ENCODE assay signal across 2 cellular contexts in genomic region chr6:158840465-158840864, GRCh38.
TF ChIP-seq lines count a peak whose summit lies in the region.

No MANE protein-coding gene starts in this region.

TF ChIP-seq in GM23338, 12 proteins besides CTCF, POLR2A, EP300 and RAD21 (continued from another document):
- TF ChIP-seq EZH2 (IDR thresholded peaks at IDR 0.05; ENCODE audit: low read depth, unreplicated experiment) = no peak

TF ChIP-seq in H1, 55 proteins besides CTCF, POLR2A, EP300 and RAD21 (continued from another document):
- no peak for TF ChIP-seq SIX5 (IDR thresholded peaks at IDR 0.05; ENCODE audit: low read depth, low read length)
- TF ChIP-seq TBP (IDR thresholded peaks at IDR 0.05; ENCODE audit: low read depth, low read length) = no peak
- TF ChIP-seq POLR2AphosphoS5 (IDR thresholded peaks at IDR 0.05; ENCODE audit: low read depth, low read length) = no peak
- TF ChIP-seq CEBPB (IDR thresholded peaks at IDR 0.05; ENCODE audit: low read depth, low read length) = no peak
- no peak for TF ChIP-seq ATF3 (IDR thresholded peaks at IDR 0.05; ENCODE audit: insufficient read depth, low read depth, low read length)
- no peak for TF ChIP-seq CTBP2 (IDR thresholded peaks at IDR 0.05; ENCODE audit: borderline replicate concordance, insufficient read depth, insufficient read length, low read length)
- no peak for TF ChIP-seq RBBP5 (IDR thresholded peaks at IDR 0.05; ENCODE audit: borderline replicate concordance, low read depth, low read length)
- no peak for TF ChIP-seq GABPA (IDR thresholded peaks at IDR 0.05; ENCODE audit: borderline replicate concordance, insufficient read depth, low read length)
- no peak for TF ChIP-seq KDM1A (IDR thresholded peaks at IDR 0.05; ENCODE audit: borderline replicate concordance, low read length)
- no peak for TF ChIP-seq TAF7 (optimal IDR thresholded peaks at IDR 0.05; ENCODE audit: borderline replicate concordance, low read depth, low read length)
- no peak for TF ChIP-seq JUND (IDR thresholded peaks at IDR 0.05; ENCODE audit: low read length)
- TF ChIP-seq BRCA1 (IDR thresholded peaks at IDR 0.05; ENCODE audit: low read depth, low read length) = no peak
- no peak for TF ChIP-seq CBX8 (IDR thresholded peaks at IDR 0.05; ENCODE audit: borderline replicate concordance, low read depth, low read length)
- TF ChIP-seq BACH1 (IDR thresholded peaks at IDR 0.05; ENCODE audit: low read length) = no peak
- TF ChIP-seq KDM4A (IDR thresholded peaks at IDR 0.05; ENCODE audit: low read depth, low read length, severe bottlenecking) = no peak
- TF ChIP-seq CHD2 (IDR thresholded peaks at IDR 0.05; ENCODE audit: low read length) = no peak
- no peak for TF ChIP-seq SRF (IDR thresholded peaks at IDR 0.05; ENCODE audit: low read depth, low read length)
